In the genomic region with DNA sequence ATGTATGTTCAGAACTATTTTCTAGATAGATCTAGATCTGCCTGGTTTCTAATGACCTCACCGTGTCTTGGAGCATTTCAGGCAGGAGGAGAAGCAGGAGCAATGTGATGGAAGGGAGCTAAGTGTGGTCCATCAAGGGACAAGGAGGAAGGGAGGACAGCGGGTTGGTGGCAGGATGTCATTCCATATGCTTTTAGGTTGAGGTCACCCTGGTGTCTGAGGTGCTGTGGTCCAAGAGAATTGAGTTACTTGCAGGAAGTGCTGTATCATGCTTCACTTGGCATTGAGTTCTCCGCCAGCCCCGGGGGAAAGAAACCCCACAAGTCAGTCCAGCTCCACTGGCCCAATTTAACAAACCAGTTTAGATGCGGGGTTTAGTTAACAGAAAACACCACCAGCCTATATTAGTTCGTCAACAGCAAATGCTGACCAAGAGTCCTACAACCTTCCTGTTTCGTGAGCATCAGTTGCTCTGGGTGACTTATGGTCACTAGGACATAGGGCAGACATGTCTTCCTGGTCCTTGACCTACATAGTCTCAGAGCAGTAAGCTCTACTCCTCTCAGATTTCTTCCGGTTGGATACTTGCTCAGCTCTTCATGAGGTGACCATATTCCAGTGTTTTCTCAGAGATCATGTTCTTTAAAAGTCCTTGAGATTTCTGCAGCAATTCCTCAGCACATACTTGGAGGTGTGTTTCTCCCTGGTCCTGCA, we compare ENCODE assay signal across 25 cellular contexts.
DNase-seq lines count a peak whose midpoint lies in the region; ATAC-seq and TF ChIP-seq lines count a peak whose summit lies in the region.
"Had no signal": no experiment of that assay in that cellular context is flagged by ENCODE, and none has a peak within 500 bp of the region (broad histone marks: within the 10 kb centered on the region; RNA-seq: fewer than 3 reads in every experiment).

No MANE protein-coding gene starts in this region.

- no peak overlapping the region for H3K9ac ChIP-seq in IMR-90 (ENCODE audit: low read depth, low read length)

- H2BK20ac ChIP-seq in IMR-90 (ENCODE audit: low read depth, low read length), result no peak overlapping the region

- no peak for TF ChIP-seq RAD21 in IMR-90 (IDR thresholded peaks at IDR 0.05; ENCODE audit: low read length)

- peaks cover 12 to 27% of the 10 kb centered on the region in 2 donors for H3K4me1 Mint-ChIP-seq in stimulated activated naive B cell treated with anti-CD40 and anti-IgM and Interleukin-4, amounts not matched to agents 10 μg/mL and 1 μg/mL and 100 μg/mL, for 72 hours
- H3K4me1 Mint-ChIP-seq in activated naive CD8-positive, alpha-beta T cell treated with anti-CD3 and anti-CD28 coated beads, Interleukin-2, amount 50 U/mL, for 24 hours, result peaks cover 9% of the 10 kb centered on the region

- no peak overlapping the region; the same call in 1 of the 2 replicates for H3K18ac ChIP-seq in IMR-90 (ENCODE audit: low read depth, low read length)

- H3K4me2 ChIP-seq in IMR-90 (ENCODE audit: low read depth, low read length), result no peak overlapping the region

- no peak overlapping the region for H3K27ac Mint-ChIP-seq in stimulated activated naive B cell treated with anti-CD40 and anti-IgM and Interleukin-4, amounts not matched to agents 10 μg/mL and 1 μg/mL and 100 μg/mL, for 72 hours
- no peak overlapping the region for H3K27ac Mint-ChIP-seq in activated naive CD8-positive, alpha-beta T cell treated with anti-CD3 and anti-CD28 coated beads, Interleukin-2, amount 50 U/mL, for 24 hours
- H3K27ac Mint-ChIP-seq: activated CD8-positive, alpha-beta T cell treated with anti-CD3 and anti-CD28 coated beads for 36 hours; activated T-helper 17 cell treated with anti-CD3 and anti-CD28 coated beads, Interleukin-2, amount 50 U/mL, for 72 hours; dendritic cell treated with granulocyte-macrophage colony-stimulating factor and Interleukin-4, amounts not matched to agents 40 ng/mL and 50 ng/mL, for 4 days; naive thymus-derived CD4-positive, alpha-beta T cell; stimulated activated naive CD8-positive, alpha-beta T cell treated with anti-CD3 and anti-CD28 coated beads, Interleukin-15, amount 100 ng/mL, for 72 hours had no signal

- H2BK5ac ChIP-seq in IMR-90 (ENCODE audit: low read depth, low read length, poor library complexity, severe bottlenecking), result no peak overlapping the region

- CTCF ChIA-PET in IMR-90 (lab: Yijun Ruan, JAX), result interaction anchor here (0.6 to 1.2 kb wide), 2 partner anchors 33 to 77 kb away, joined by 3 read pairs; no protein-coding TSS in a partner anchor

- 0 out of 2 replicates have a peak, but pooled peaks have one; percentile 20 for ATAC-seq in IMR-90 (ENCODE audit: low read depth)
- ATAC-seq in left lung, result peak; percentile 41
- peak; percentile 27 to 58 for ATAC-seq in stimulated activated naive B cell treated with anti-CD40 and anti-IgM and Interleukin-4, amounts not matched to agents 10 μg/mL and 1 μg/mL and 100 μg/mL, for 72 hours (replicated peaks)
- ATAC-seq in activated naive CD8-positive, alpha-beta T cell treated with anti-CD3 and anti-CD28 coated beads, Interleukin-2, amount 50 U/mL, for 24 hours, result no peak
- ATAC-seq: activated CD8-positive, alpha-beta T cell treated with anti-CD3 and anti-CD28 coated beads for 36 hours; activated T-helper 17 cell treated with anti-CD3 and anti-CD28 coated beads, Interleukin-2, amount 50 U/mL, for 72 hours; naive thymus-derived CD4-positive, alpha-beta T cell; stimulated activated naive CD8-positive, alpha-beta T cell treated with anti-CD3 and anti-CD28 coated beads, Interleukin-15, amount 100 ng/mL, for 72 hours had no signal

- no peak overlapping the region for H2BK120ac ChIP-seq in IMR-90 (ENCODE audit: low read depth, low read length)

- H3K4me3 Mint-ChIP-seq in stimulated activated naive B cell treated with anti-CD40 and anti-IgM and Interleukin-4, amounts not matched to agents 10 μg/mL and 1 μg/mL and 100 μg/mL, for 72 hours, result no peak overlapping the region
- no peak overlapping the region for H3K4me3 Mint-ChIP-seq in activated naive CD8-positive, alpha-beta T cell treated with anti-CD3 and anti-CD28 coated beads, Interleukin-2, amount 50 U/mL, for 24 hours
- H3K4me3 Mint-ChIP-seq: activated CD8-positive, alpha-beta T cell treated with anti-CD3 and anti-CD28 coated beads for 36 hours; activated T-helper 17 cell treated with anti-CD3 and anti-CD28 coated beads, Interleukin-2, amount 50 U/mL, for 72 hours; dendritic cell treated with granulocyte-macrophage colony-stimulating factor and Interleukin-4, amounts not matched to agents 40 ng/mL and 50 ng/mL, for 4 days; naive thymus-derived CD4-positive, alpha-beta T cell; stimulated activated naive CD8-positive, alpha-beta T cell treated with anti-CD3 and anti-CD28 coated beads, Interleukin-15, amount 100 ng/mL, for 72 hours had no signal

- 100% methylated on average over 2 of the region's 8 CpGs; no CpG with 5 or more reads in 1 of the 2 experiments for WGBS in IMR-90 (ENCODE audit: extremely low coverage in 2 of 2, insufficient read length in 1 of 2), 2 experiments

- peak overlapping the region; percentile 49; the same call in 1 of the 2 replicates for H2AK5ac ChIP-seq in IMR-90 (ENCODE audit: low read depth, low read length)

- H2AFZ ChIP-seq in IMR-90 (replicated peaks; ENCODE audit: low read length, poor library complexity), result no peak overlapping the region

- H4K8ac ChIP-seq in IMR-90 (ENCODE audit: low read depth in 2 of 2, low read length in 2 of 2), result 0 out of 4 replicates have a peak overlapping the region, but pooled peaks of 1 of the 2 experiments have one; percentile 17

- DNase-seq in IMR-90 (no peak), dorsolateral prefrontal cortex (no peak), left lung (no peak), ascending aorta (ENCODE audit: low spot score in 2 of 2) (no peak), mucosa of gallbladder (ENCODE audit: low spot score) (no peak), NCI-H2081 treated with DMSO at 0.1 percent for 48 hours (lab: John Stamatoyannopoulos, UW) (no peak)
- DNase-seq in stimulated activated naive B cell treated with anti-CD40 and anti-IgM and Interleukin-4, amounts not matched to agents 10 μg/mL and 1 μg/mL and 100 μg/mL, for 72 hours, result no peak
- no peak for DNase-seq in activated naive CD8-positive, alpha-beta T cell treated with anti-CD3 and anti-CD28 coated beads, Interleukin-2, amount 50 U/mL, for 24 hours
- DNase-seq: ACHN; activated CD8-positive, alpha-beta T cell treated with anti-CD3 and anti-CD28 coated beads for 36 hours; activated naive CD4-positive, alpha-beta T cell treated with anti-CD3 and anti-CD28 coated beads, Interleukin-2, amount 50 U/mL, for 16 hours; C1 segment of cervical spinal cord; DMS79; GDM1; islet precursor cell; mesendoderm; naive thymus-derived CD4-positive, alpha-beta T cell; NCI-H1417 treated with DMSO at 0.1 percent for 48 hours; NCI-H2107; NCI-H510A; stimulated activated naive CD8-positive, alpha-beta T cell treated with anti-CD3 and anti-CD28 coated beads, Interleukin-15, amount 100 ng/mL, for 72 hours; transverse colon had no signal

- 0 out of 3 replicates have a peak overlapping the region, but pooled peaks have one; percentile 59 for H2BK15ac ChIP-seq in IMR-90 (ENCODE audit: low read depth, low read length)

- H3K9me3 Mint-ChIP-seq in stimulated activated naive B cell treated with anti-CD40 and anti-IgM and Interleukin-4, amounts not matched to agents 10 μg/mL and 1 μg/mL and 100 μg/mL, for 72 hours, result no peaks in the 10 kb centered on the region
- no peaks in the 10 kb centered on the region for H3K9me3 Mint-ChIP-seq in activated naive CD8-positive, alpha-beta T cell treated with anti-CD3 and anti-CD28 coated beads, Interleukin-2, amount 50 U/mL, for 24 hours
- H3K9me3 Mint-ChIP-seq: activated CD8-positive, alpha-beta T cell treated with anti-CD3 and anti-CD28 coated beads for 36 hours; activated T-helper 17 cell treated with anti-CD3 and anti-CD28 coated beads, Interleukin-2, amount 50 U/mL, for 72 hours; dendritic cell treated with granulocyte-macrophage colony-stimulating factor and Interleukin-4, amounts not matched to agents 40 ng/mL and 50 ng/mL, for 4 days; naive thymus-derived CD4-positive, alpha-beta T cell; stimulated activated naive CD8-positive, alpha-beta T cell treated with anti-CD3 and anti-CD28 coated beads, Interleukin-15, amount 100 ng/mL, for 72 hours had no signal

- in situ Hi-C loops in IMR-90 (cut with MboI; ENCODE audit: low sequenced_read_pairs), result no loop called here

- no peaks in the 10 kb centered on the region for H3K27me3 ChIP-seq in IMR-90 (ENCODE audit: control insufficient read depth, insufficient read depth, low read length)
- no peaks in the 10 kb centered on the region for H3K27me3 ChIP-seq in dorsolateral prefrontal cortex
- H3K27me3 ChIP-seq in left lung, result no peaks in the 10 kb centered on the region
- H3K27me3 ChIP-seq in ascending aorta, result no peaks in the 10 kb centered on the region
- H3K27me3 ChIP-seq: cardiac muscle cell, transverse colon had no signal

- no peak overlapping the region for H4K91ac ChIP-seq in IMR-90 (ENCODE audit: insufficient read depth, low read depth, low read length)

- H3K9me3 ChIP-seq in IMR-90 (ENCODE audit: control insufficient read depth, insufficient read depth, low read length) (no peaks in the 10 kb centered on the region), left lung (no peaks in the 10 kb centered on the region), ascending aorta (no peaks in the 10 kb centered on the region)
- H3K9me3 ChIP-seq: transverse colon had no signal

- no peak overlapping the region for H3K23ac ChIP-seq in IMR-90 (ENCODE audit: low read depth, low read length)

- no peaks in the 10 kb centered on the region for H3K27me3 Mint-ChIP-seq in stimulated activated naive B cell treated with anti-CD40 and anti-IgM and Interleukin-4, amounts not matched to agents 10 μg/mL and 1 μg/mL and 100 μg/mL, for 72 hours
- no peaks in the 10 kb centered on the region for H3K27me3 Mint-ChIP-seq in activated naive CD8-positive, alpha-beta T cell treated with anti-CD3 and anti-CD28 coated beads, Interleukin-2, amount 50 U/mL, for 24 hours
- H3K27me3 Mint-ChIP-seq: activated CD8-positive, alpha-beta T cell treated with anti-CD3 and anti-CD28 coated beads for 36 hours; activated T-helper 17 cell treated with anti-CD3 and anti-CD28 coated beads, Interleukin-2, amount 50 U/mL, for 72 hours; dendritic cell treated with granulocyte-macrophage colony-stimulating factor and Interleukin-4, amounts not matched to agents 40 ng/mL and 50 ng/mL, for 4 days; naive thymus-derived CD4-positive, alpha-beta T cell; stimulated activated naive CD8-positive, alpha-beta T cell treated with anti-CD3 and anti-CD28 coated beads, Interleukin-15, amount 100 ng/mL, for 72 hours had no signal

- no peak overlapping the region for H3K27ac ChIP-seq in IMR-90 (ENCODE audit: insufficient read depth, low read length)
- peak overlapping the region in 51 of 59 donors; percentile 2 to 89 (median 53) for H3K27ac ChIP-seq in dorsolateral prefrontal cortex
- peak overlapping the region; percentile 43 to 46 for H3K27ac ChIP-seq in left lung
- no peak overlapping the region for H3K27ac ChIP-seq in ascending aorta
- H3K27ac ChIP-seq: cardiac muscle cell had no signal

- peaks cover 47 to 79% of the 10 kb centered on the region in 2 experiments for H3K79me1 ChIP-seq in IMR-90 (ENCODE audit: low read depth in 1 of 2, low read length in 2 of 2)

- H3K4me3 ChIP-seq in IMR-90 (ENCODE audit: insufficient read depth, low read depth, low read length), result no peak overlapping the region
- no peak overlapping the region for H3K4me3 ChIP-seq in dorsolateral prefrontal cortex
- H3K4me3 ChIP-seq in left lung, result no peak overlapping the region
- no peak overlapping the region for H3K4me3 ChIP-seq in ascending aorta
- H3K4me3 ChIP-seq: cardiac muscle cell, transverse colon had no signal

- peak overlapping the region; percentile 62 for H3K14ac ChIP-seq in IMR-90 (replicated peaks; ENCODE audit: low read depth, low read length)

- peak overlapping the region; percentile 42; the same call in 1 of the 2 replicates for H4K5ac ChIP-seq in IMR-90 (ENCODE audit: low read depth, low read length)

- H2AK9ac ChIP-seq in IMR-90 (replicated peaks; ENCODE audit: low read depth, low read length, poor library complexity), result no peak overlapping the region

- BruUV-seq in IMR-90 (replicated peaks; lab: Mats Ljungman, UMichigan), result no TSS peak

- H3K36me3 ChIP-seq in IMR-90 (ENCODE audit: control insufficient read depth, insufficient read depth, low read length), result peaks cover 12% of the 10 kb centered on the region
- no peaks in the 10 kb centered on the region for H3K36me3 ChIP-seq in left lung
- no peaks in the 10 kb centered on the region for H3K36me3 ChIP-seq in ascending aorta
- H3K36me3 ChIP-seq: cardiac muscle cell, transverse colon had no signal

- peaks cover 21% of the 10 kb centered on the region for H3K4me1 ChIP-seq in IMR-90 (ENCODE audit: control insufficient read depth, insufficient read depth, low read length)
- peaks cover 0 to 3% of the 10 kb centered on the region in 2 donors for H3K4me1 ChIP-seq in left lung
- H3K4me1 ChIP-seq in ascending aorta, result peaks cover 0 to 14% of the 10 kb centered on the region in 2 donors

- peaks cover 5 to 17% of the 10 kb centered on the region in 2 donors for H3K36me3 Mint-ChIP-seq in stimulated activated naive B cell treated with anti-CD40 and anti-IgM and Interleukin-4, amounts not matched to agents 10 μg/mL and 1 μg/mL and 100 μg/mL, for 72 hours
- H3K36me3 Mint-ChIP-seq in activated naive CD8-positive, alpha-beta T cell treated with anti-CD3 and anti-CD28 coated beads, Interleukin-2, amount 50 U/mL, for 24 hours (ENCODE audit: low read depth), result peaks cover 10% of the 10 kb centered on the region

- TF ChIP-seq CTCF in IMR-90 (conservative IDR thresholded peaks at IDR 0.05; ENCODE audit: low read depth, low read length), result no peak
- TF ChIP-seq CTCF in dorsolateral prefrontal cortex (IDR thresholded peaks at IDR 0.05 in 54 of 56, conservative IDR thresholded peaks at IDR 0.05 in 2 of 56; ENCODE audit: low read depth in 1 of 56, partially characterized antibody in 56 of 56), result no peak
- no peak for TF ChIP-seq CTCF in left lung (IDR thresholded peaks at IDR 0.05)
- no peak for TF ChIP-seq CTCF in ascending aorta (IDR thresholded peaks at IDR 0.05)

- intact Hi-C loops in IMR-90 (cut with micrococcal nuclease) (no loop called here), dorsolateral prefrontal cortex (cut with DNase I) (loop anchor here in 1 of 2 donors (10.0 kb wide), 1 partner anchor 47 kb away; no protein-coding TSS in a partner anchor), left lung (cut with DNase I) (no loop called here), ascending aorta (cut with DNase I) (no loop called here)

- peaks cover 33% of the 10 kb centered on the region for H3K9me1 ChIP-seq in IMR-90 (ENCODE audit: insufficient read depth, low read length)

- H4K20me1 ChIP-seq in IMR-90 (ENCODE audit: insufficient read depth, low read length), result peaks cover 39% of the 10 kb centered on the region; the same call in 1 of the 2 replicates

- H3K56ac ChIP-seq in IMR-90 (ENCODE audit: extremely low read depth, insufficient read depth, low read length), result no peak overlapping the region

- dilution Hi-C loops in IMR-90 (cut with HindIII; ENCODE audit: low sequenced_read_pairs, unreplicated experiment), result no loop called here

- H3K4ac ChIP-seq in IMR-90 (ENCODE audit: low read depth, low read length), result no peak overlapping the region

- no peak for TF ChIP-seq POLR2A in IMR-90 (IDR thresholded peaks at IDR 0.05; ENCODE audit: low read depth, low read length)

- POLR2A ChIA-PET in IMR-90 (lab: Charles Lee; ENCODE audit: unreplicated experiment), result no interaction called here

Comparison
In these comparisons a context has a peak if more than half of its experiments do, and no peak if none do; other contexts are left out.
1. H3K27ac ChIP-seq: peak in dorsolateral prefrontal cortex (51 of 59) and left lung (2 of 2); none in IMR-90 (single experiment) and ascending aorta (0 of 2).